ENCODE assay signal across 9 cellular contexts in the genomic region with DNA sequence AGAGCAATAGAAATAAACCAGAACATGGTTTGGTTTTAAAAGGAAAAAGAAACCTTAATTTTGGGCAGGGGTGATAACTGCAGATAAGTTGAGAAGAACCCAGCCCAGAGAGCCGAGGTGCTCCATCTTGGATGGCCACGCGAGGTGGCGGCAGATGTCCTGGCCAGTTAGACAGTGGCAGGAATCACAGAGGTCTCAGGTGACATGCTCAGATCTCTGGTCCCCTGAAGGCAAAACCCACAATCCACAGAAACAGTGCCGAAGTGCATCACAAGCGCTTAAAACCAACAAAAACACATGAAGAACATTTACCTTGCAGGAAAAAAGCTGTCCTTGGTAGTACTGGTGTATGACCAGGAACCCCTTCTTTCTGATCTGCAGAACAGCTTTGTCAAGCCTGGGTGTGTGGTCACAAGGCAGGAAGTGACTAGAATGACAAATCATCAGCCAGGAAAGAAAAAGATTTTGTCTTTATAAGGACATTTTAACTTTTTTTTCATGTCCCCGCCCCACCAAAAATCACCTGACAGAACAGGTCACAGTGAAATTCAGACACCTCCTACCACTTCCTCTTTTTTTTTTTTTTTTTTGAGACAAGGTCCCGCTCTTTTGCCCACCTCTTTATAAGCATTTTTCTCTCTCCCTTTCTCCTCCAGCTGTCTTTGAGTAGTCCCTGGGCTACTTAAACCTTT. TPM values are rescaled to one million over a fixed set of nuclear protein-coding genes. Genes with fewer than 3 reads are reported as not detected.
DNase-seq lines count a peak whose midpoint lies in the region; ATAC-seq, FAIRE-seq and TF ChIP-seq lines count a peak whose summit lies in the region.
"Had no signal": no experiment of that assay in that cellular context is flagged by ENCODE, and none has a peak within 500 bp of the region (broad histone marks: within the 10 kb centered on the region; RNA-seq: fewer than 3 reads in every experiment).

A gene with protein sequence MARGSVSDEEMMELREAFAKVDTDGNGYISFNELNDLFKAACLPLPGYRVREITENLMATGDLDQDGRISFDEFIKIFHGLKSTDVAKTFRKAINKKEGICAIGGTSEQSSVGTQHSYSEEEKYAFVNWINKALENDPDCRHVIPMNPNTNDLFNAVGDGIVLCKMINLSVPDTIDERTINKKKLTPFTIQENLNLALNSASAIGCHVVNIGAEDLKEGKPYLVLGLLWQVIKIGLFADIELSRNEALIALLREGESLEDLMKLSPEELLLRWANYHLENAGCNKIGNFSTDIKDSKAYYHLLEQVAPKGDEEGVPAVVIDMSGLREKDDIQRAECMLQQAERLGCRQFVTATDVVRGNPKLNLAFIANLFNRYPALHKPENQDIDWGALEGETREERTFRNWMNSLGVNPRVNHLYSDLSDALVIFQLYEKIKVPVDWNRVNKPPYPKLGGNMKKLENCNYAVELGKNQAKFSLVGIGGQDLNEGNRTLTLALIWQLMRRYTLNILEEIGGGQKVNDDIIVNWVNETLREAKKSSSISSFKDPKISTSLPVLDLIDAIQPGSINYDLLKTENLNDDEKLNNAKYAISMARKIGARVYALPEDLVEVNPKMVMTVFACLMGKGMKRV (minus strand): TSS at position 379 of the 692 bp plus-strand sequence. CDS start 22,515 bp downstream, outside the sequence.

- peak within 1 kb of the TSS; percentile 81 for H3K27ac ChIP-seq in CD8-positive, alpha-beta T cell (ENCODE audit: low read depth, low read length)
- peak within 1 kb of the TSS; percentile 55 for H3K27ac ChIP-seq in duodenal mucosa (ENCODE audit: low read depth, low read length)

- DNase-seq in CD8-positive, alpha-beta T cell, result peak; percentile 48 to 87 (median 76)
- DNase-seq in activated B cell treated with CpG ODN at 0.5 μM for 24 hours (peak; percentile 44), renal cortical epithelial cell (ENCODE audit: low read depth) (peak; percentile 9), NCI-H2171 treated with DMSO at 0.1 percent for 48 hours (lab: John Stamatoyannopoulos, UW) (no peak), frontal cortex (ENCODE audit: low spot score in 2 of 2) (no peak)

- peak; percentile 73 for ATAC-seq in CD8-positive, alpha-beta T cell
- peak; percentile 63 for ATAC-seq in GM21381 (IDR thresholded peaks at IDR 0.05; ENCODE audit: unreplicated experiment)
- peak; percentile 65 for ATAC-seq in activated B cell treated with CpG ODN at 0.5 μM for 24 hours (ENCODE audit: low read depth)

- H3K9me3 ChIP-seq in CD8-positive, alpha-beta T cell (ENCODE audit: low read length), result no peaks in the 10 kb centered on the region
- H3K9me3 ChIP-seq in duodenal mucosa (ENCODE audit: control insufficient read depth in 1 of 2, low read length in 2 of 2), result no peaks in the 10 kb centered on the region

- TF ChIP-seq EP300 in Ishikawa (IDR thresholded peaks at IDR 0.05; ENCODE audit: borderline replicate concordance), result no peak; the same call in 1 of the 2 replicates

- peak within 1 kb of the TSS; percentile 95 for H3K27ac Mint-ChIP-seq in CD8-positive, alpha-beta T cell
- H3K27ac Mint-ChIP-seq in activated B cell treated with CpG ODN at 0.5 μM for 24 hours, result peak within 1 kb of the TSS; percentile 98

- no peaks in the 10 kb centered on the region for H3K27me3 ChIP-seq in CD8-positive, alpha-beta T cell (ENCODE audit: insufficient read depth, low read length)
- H3K27me3 ChIP-seq in duodenal mucosa (ENCODE audit: control insufficient read depth in 1 of 2, insufficient read depth in 2 of 2, low read length in 2 of 2), result no peaks in the 10 kb centered on the region

- no peak for FAIRE-seq in frontal cortex (lab: Jason Lieb, UNC)
- FAIRE-seq: islet of Langerhans had no signal

- peak within 1 kb of the TSS; percentile 96 for H3K4me3 Mint-ChIP-seq in CD8-positive, alpha-beta T cell
- H3K4me3 Mint-ChIP-seq in activated B cell treated with CpG ODN at 0.5 μM for 24 hours, result peak within 1 kb of the TSS; percentile 99

- peaks cover 45% of the 10 kb centered on the region for H3K4me1 ChIP-seq in CD8-positive, alpha-beta T cell (ENCODE audit: insufficient read depth, low read length)
- H3K4me1 ChIP-seq in duodenal mucosa (ENCODE audit: control insufficient read depth in 1 of 2, insufficient read depth in 2 of 2, low read length in 2 of 2), result no peaks in the 10 kb centered on the region

- no peaks in the 10 kb centered on the region for H3K27me3 Mint-ChIP-seq in CD8-positive, alpha-beta T cell (ENCODE audit: low read depth)
- no peaks in the 10 kb centered on the region for H3K27me3 Mint-ChIP-seq in activated B cell treated with CpG ODN at 0.5 μM for 24 hours

- H3K36me3 ChIP-seq in CD8-positive, alpha-beta T cell (ENCODE audit: insufficient read depth, low read length), result no peaks in the 10 kb centered on the region
- H3K36me3 ChIP-seq in duodenal mucosa (ENCODE audit: control insufficient read depth in 1 of 2, insufficient read depth in 2 of 2, low read length in 2 of 2), result no peaks in the 10 kb centered on the region

- POLR2A ChIA-PET in CD8-positive, alpha-beta T cell (lab: Charles Lee), result interaction anchor here (0.6 to 5.6 kb wide), 9 partner anchors 10 to 114 kb away, joined by 3 to 43 read pairs (median 6); a partner anchor contains a TSS
- POLR2A ChIA-PET in activated B cell treated with CpG ODN at 0.5 μM for 24 hours (lab: Charles Lee), result interaction anchor here (0.6 to 8.5 kb wide), 17 partner anchors 13 to 841 kb away, joined by 3 to 247 read pairs (median 7); a partner anchor contains a TSS

- intact Hi-C loops in CD8-positive, alpha-beta T cell (cut with DNase I, micrococcal nuclease), result loop anchor here (1.0 to 10.0 kb wide), 8 partner anchors 10 to 841 kb away; a partner anchor contains a TSS
- intact Hi-C loops in activated B cell treated with CpG ODN at 0.5 μM for 24 hours (cut with micrococcal nuclease), result loop anchor here (1.0 to 5.0 kb wide), 8 partner anchors 17 to 765 kb away; a partner anchor contains a TSS

- peaks cover 24% of the 10 kb centered on the region for H3K36me3 Mint-ChIP-seq in CD8-positive, alpha-beta T cell
- H3K36me3 Mint-ChIP-seq in activated B cell treated with CpG ODN at 0.5 μM for 24 hours (ENCODE audit: low read depth), result peaks cover 42% of the 10 kb centered on the region

- H3K4me1 Mint-ChIP-seq in CD8-positive, alpha-beta T cell (ENCODE audit: low read depth), result peaks cover 52% of the 10 kb centered on the region
- H3K4me1 Mint-ChIP-seq in activated B cell treated with CpG ODN at 0.5 μM for 24 hours, result peaks cover 64% of the 10 kb centered on the region

- CTCF ChIA-PET in CD8-positive, alpha-beta T cell (lab: Charles Lee), result interaction anchor here (0.7 to 6.7 kb wide), 6 partner anchors 10 to 111 kb away, joined by 3 to 49 read pairs (median 8); no protein-coding TSS in a partner anchor
- CTCF ChIA-PET in activated B cell treated with CpG ODN at 0.5 μM for 24 hours (lab: Charles Lee), result interaction anchor here (1.0 to 2.4 kb wide), 5 partner anchors 11 to 22 kb away, joined by 3 to 21 read pairs (median 4); no protein-coding TSS in a partner anchor

- H3K9me3 Mint-ChIP-seq in CD8-positive, alpha-beta T cell, result no peaks in the 10 kb centered on the region
- H3K9me3 Mint-ChIP-seq in activated B cell treated with CpG ODN at 0.5 μM for 24 hours, result no peaks in the 10 kb centered on the region

- H3K4me3 ChIP-seq in CD8-positive, alpha-beta T cell (ENCODE audit: low read depth, low read length), result peak within 1 kb of the TSS; percentile 71
- peak within 1 kb of the TSS; percentile 63 to 67 for H3K4me3 ChIP-seq in duodenal mucosa (ENCODE audit: low read depth in 1 of 2, low read length in 2 of 2)

- peak within 1 kb of the TSS; percentile 45 to 53 for H3K9ac ChIP-seq in duodenal mucosa (ENCODE audit: low read depth in 1 of 2, low read length in 2 of 2)

- TF ChIP-seq CTCF in CD8-positive, alpha-beta T cell (IDR thresholded peaks at IDR 0.05), result no peak
- no peak for TF ChIP-seq CTCF in activated B cell treated with CpG ODN at 0.5 μM for 24 hours (IDR thresholded peaks at IDR 0.05)

- TF ChIP-seq RAD21 in Ishikawa (IDR thresholded peaks at IDR 0.05; ENCODE audit: low read depth), result no peak

TF ChIP-seq in Ishikawa, 13 proteins besides CTCF, POLR2A, EP300 and RAD21 (continues in another document):
- TF ChIP-seq, protein P1, sequence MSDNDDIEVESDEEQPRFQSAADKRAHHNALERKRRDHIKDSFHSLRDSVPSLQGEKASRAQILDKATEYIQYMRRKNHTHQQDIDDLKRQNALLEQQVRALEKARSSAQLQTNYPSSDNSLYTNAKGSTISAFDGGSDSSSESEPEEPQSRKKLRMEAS (IDR thresholded peaks at IDR 0.05), result peak; percentile 67
- TF ChIP-seq FOXM1 (IDR thresholded peaks at IDR 0.05; ENCODE audit: borderline replicate concordance, low read depth) (peak; percentile 51; the same call in 1 of the 2 replicates), TCF12 (IDR thresholded peaks at IDR 0.05; ENCODE audit: low read depth) (peak; percentile 61; the same call in 1 of the 2 replicates), ZBTB7A (IDR thresholded peaks at IDR 0.05; ENCODE audit: low read depth) (no peak)
- TF ChIP-seq, protein P2, sequence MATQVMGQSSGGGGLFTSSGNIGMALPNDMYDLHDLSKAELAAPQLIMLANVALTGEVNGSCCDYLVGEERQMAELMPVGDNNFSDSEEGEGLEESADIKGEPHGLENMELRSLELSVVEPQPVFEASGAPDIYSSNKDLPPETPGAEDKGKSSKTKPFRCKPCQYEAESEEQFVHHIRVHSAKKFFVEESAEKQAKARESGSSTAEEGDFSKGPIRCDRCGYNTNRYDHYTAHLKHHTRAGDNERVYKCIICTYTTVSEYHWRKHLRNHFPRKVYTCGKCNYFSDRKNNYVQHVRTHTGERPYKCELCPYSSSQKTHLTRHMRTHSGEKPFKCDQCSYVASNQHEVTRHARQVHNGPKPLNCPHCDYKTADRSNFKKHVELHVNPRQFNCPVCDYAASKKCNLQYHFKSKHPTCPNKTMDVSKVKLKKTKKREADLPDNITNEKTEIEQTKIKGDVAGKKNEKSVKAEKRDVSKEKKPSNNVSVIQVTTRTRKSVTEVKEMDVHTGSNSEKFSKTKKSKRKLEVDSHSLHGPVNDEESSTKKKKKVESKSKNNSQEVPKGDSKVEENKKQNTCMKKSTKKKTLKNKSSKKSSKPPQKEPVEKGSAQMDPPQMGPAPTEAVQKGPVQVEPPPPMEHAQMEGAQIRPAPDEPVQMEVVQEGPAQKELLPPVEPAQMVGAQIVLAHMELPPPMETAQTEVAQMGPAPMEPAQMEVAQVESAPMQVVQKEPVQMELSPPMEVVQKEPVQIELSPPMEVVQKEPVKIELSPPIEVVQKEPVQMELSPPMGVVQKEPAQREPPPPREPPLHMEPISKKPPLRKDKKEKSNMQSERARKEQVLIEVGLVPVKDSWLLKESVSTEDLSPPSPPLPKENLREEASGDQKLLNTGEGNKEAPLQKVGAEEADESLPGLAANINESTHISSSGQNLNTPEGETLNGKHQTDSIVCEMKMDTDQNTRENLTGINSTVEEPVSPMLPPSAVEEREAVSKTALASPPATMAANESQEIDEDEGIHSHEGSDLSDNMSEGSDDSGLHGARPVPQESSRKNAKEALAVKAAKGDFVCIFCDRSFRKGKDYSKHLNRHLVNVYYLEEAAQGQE (IDR thresholded peaks at IDR 0.05; ENCODE audit: low read depth), result peak; percentile 51

RNA-seq across cellular contexts. Expression of the gene that starts here (rescaled TPM):
- total RNA-seq in CD8-positive, alpha-beta T cell, result 100 to 1,000 TPM; 241 to 252 TPM
- 948 and 977 TPM in 2 replicates for total RNA-seq in activated B cell treated with CpG ODN at 0.5 μM for 24 hours
- 0.40 and 5.4 TPM in 2 replicates for total RNA-seq in renal cortical epithelial cell
- total RNA-seq in frontal cortex, result 6.1 TPM

Comparison
In these comparisons a context has a peak if more than half of its experiments do, and no peak if none do; other contexts are left out.
1. RNA of the gene that starts here (total RNA-seq): 948 to 977 TPM in activated B cell treated with CpG ODN at 0.5 μM for 24 hours and 241 to 252 TPM in CD8-positive, alpha-beta T cell; 6.1 TPM in frontal cortex (single experiment) and 0.40 to 5.4 TPM in renal cortical epithelial cell; every median in the first group is over 10 times any median in the second.
2. DNase-seq: peak in CD8-positive, alpha-beta T cell (7 of 7), activated B cell treated with CpG ODN at 0.5 μM for 24 hours (single experiment) and renal cortical epithelial cell (single experiment); none in NCI-H2171 treated with DMSO at 0.1 percent for 48 hours (single experiment) and frontal cortex (0 of 2).
3. Peak in every context shown above with its lines, with median percentiles within 50 percentile points of each other: ATAC-seq.